ENCODE assay signal across 24 cellular contexts in genomic region chr16:27453476-27453825, GRCh38. TPM values are rescaled to one million over a fixed set of nuclear protein-coding genes. Genes with fewer than 3 reads are reported as not detected.
DNase-seq lines count a peak whose midpoint lies in the region; ATAC-seq, FAIRE-seq and TF ChIP-seq lines count a peak whose summit lies in the region.
"Had no signal": no experiment of that assay in that cellular context is flagged by ENCODE, and none has a peak within 500 bp of the region (broad histone marks: within the 10 kb centered on the region; RNA-seq: fewer than 3 reads in every experiment).

No MANE protein-coding gene starts in this region.

- H3K9me3 Mint-ChIP-seq in T-cell = no peaks in the 10 kb centered on the region
- H3K9me3 Mint-ChIP-seq in stimulated activated naive B cell treated with anti-CD40 and anti-IgM and Interleukin-4, amounts not matched to agents 10 μg/mL and 1 μg/mL and 100 μg/mL, for 72 hours = peaks cover 11 to 18% of the 10 kb centered on the region in 2 donors

- CTCF ChIA-PET in HepG2 (lab: Yijun Ruan, JAX; ENCODE audit: low intra/inter-chr PET ratio, low total read pairs) = no interaction called here
- CTCF ChIA-PET in T-cell (lab: Charles Lee) = no interaction called here
- CTCF ChIA-PET in K562 (lab: Yijun Ruan, JAX; ENCODE audit: low intra/inter-chr PET ratio) = interaction anchor here (0.9 kb wide), 1 partner anchor 299 kb away, joined by 3 read pairs; no protein-coding TSS in a partner anchor

- TF ChIP-seq CTCF in HepG2 (CRISPR knock-in tag; IDR thresholded peaks at IDR 0.05) (no peak), right lobe of liver (IDR thresholded peaks at IDR 0.05) (no peak), K562 (IDR thresholded peaks at IDR 0.05 in 2 of 3, conservative IDR thresholded peaks at IDR 0.05 in 1 of 3; ENCODE audit: insufficient read depth in 2 of 3, low read depth in 1 of 3, low read length in 3 of 3) (no peak)

- peaks cover 7% of the 10 kb centered on the region; the same call in 1 of the 2 replicates for H3K4me1 ChIP-seq in HepG2 (ENCODE audit: insufficient read depth, low read length)
- no peaks in the 10 kb centered on the region for H3K4me1 ChIP-seq in right lobe of liver
- peaks cover 0 to 9% of the 10 kb centered on the region in 2 experiments; a peak in 2 of 5 replicates for H3K4me1 ChIP-seq in K562 (replicated peaks in 1 of 2; ENCODE audit: control insufficient read depth in 2 of 2, insufficient read depth in 2 of 2, low read length in 2 of 2)
- H3K4me1 ChIP-seq: psoas muscle, uterus had no signal

- H3K79me2 ChIP-seq in HepG2 (ENCODE audit: insufficient read depth, low read length) = no peaks in the 10 kb centered on the region
- H3K79me2 ChIP-seq in K562 (ENCODE audit: control insufficient read depth, insufficient read depth, low read length) = no peaks in the 10 kb centered on the region
- H3K79me2 ChIP-seq: hepatocyte had no signal

- H3K4me3 Mint-ChIP-seq in T-cell = no peak overlapping the region
- H3K4me3 Mint-ChIP-seq in stimulated activated naive B cell treated with anti-CD40 and anti-IgM and Interleukin-4, amounts not matched to agents 10 μg/mL and 1 μg/mL and 100 μg/mL, for 72 hours = peak overlapping the region in 1 of 2 donors; percentile 60
- H3K4me3 Mint-ChIP-seq: WTC11 had no signal

- H3K9me1 ChIP-seq in K562 (ENCODE audit: control insufficient read depth, insufficient read depth, low read length) = no peaks in the 10 kb centered on the region

- TF ChIP-seq RAD21 in HepG2 (CRISPR knock-in tag; IDR thresholded peaks at IDR 0.05) (no peak), K562 (CRISPR knock-in tag; conservative IDR thresholded peaks at IDR 0.05 in 1 of 2, IDR thresholded peaks at IDR 0.05 in 1 of 2) (no peak)

- no peaks in the 10 kb centered on the region for H3K27me3 Mint-ChIP-seq in T-cell
- no peaks in the 10 kb centered on the region for H3K27me3 Mint-ChIP-seq in stimulated activated naive B cell treated with anti-CD40 and anti-IgM and Interleukin-4, amounts not matched to agents 10 μg/mL and 1 μg/mL and 100 μg/mL, for 72 hours
- H3K27me3 Mint-ChIP-seq: stimulated activated naive CD8-positive, alpha-beta T cell treated with anti-CD3 and anti-CD28 coated beads, Interleukin-15, amount 100 ng/mL, for 72 hours had no signal

- H4K20me1 ChIP-seq in HepG2 (ENCODE audit: insufficient read depth, low read length) (no peaks in the 10 kb centered on the region), K562 (replicated peaks; ENCODE audit: control insufficient read depth, insufficient read depth, low read length) (no peaks in the 10 kb centered on the region)

- no peaks in the 10 kb centered on the region for H3K36me3 ChIP-seq in HepG2 (replicated peaks in 1 of 2; ENCODE audit: control insufficient read depth in 1 of 2, insufficient read depth in 2 of 2, low read length in 2 of 2)
- no peaks in the 10 kb centered on the region for H3K36me3 ChIP-seq in right lobe of liver
- no peaks in the 10 kb centered on the region for H3K36me3 ChIP-seq in K562 (ENCODE audit: control insufficient read depth, insufficient read depth, low read length)
- H3K36me3 ChIP-seq: uterus had no signal

- H3K4me2 ChIP-seq in HepG2 (ENCODE audit: low read depth, low read length) (no peak overlapping the region), K562 (ENCODE audit: insufficient read depth, low read length) (no peak overlapping the region)
- H3K4me2 ChIP-seq: hepatocyte had no signal

- H3K36me3 Mint-ChIP-seq in T-cell = peaks cover 11% of the 10 kb centered on the region
- H3K36me3 Mint-ChIP-seq in stimulated activated naive B cell treated with anti-CD40 and anti-IgM and Interleukin-4, amounts not matched to agents 10 μg/mL and 1 μg/mL and 100 μg/mL, for 72 hours = peaks cover 43 to 56% of the 10 kb centered on the region in 2 donors
- H3K36me3 Mint-ChIP-seq: WTC11 had no signal

- WGBS in HepG2 (ENCODE audit: low lambda C conversion rate) = 71% methylated on average over 3 of the region's 3 CpGs
- WGBS in right lobe of liver (ENCODE audit: insufficient coverage, low coverage, low lambda C conversion rate, missing lambda C conversion rate) = 67% methylated on average over 2 of the region's 3 CpGs
- WGBS in K562 (ENCODE audit: insufficient coverage, low coverage, missing lambda C conversion rate) = 4% methylated on average over 3 of the region's 3 CpGs

- intact Hi-C loops in HepG2 (cut with micrococcal nuclease; ENCODE audit: unreplicated experiment) (no loop called here), right lobe of liver (cut with DNase I) (loop anchor here in 1 of 2 donors (10.0 kb wide), 1 partner anchor 229 kb away; no protein-coding TSS in a partner anchor), K562 (cut with micrococcal nuclease) (no loop called here)

- POLR2A ChIA-PET in HepG2 (lab: Yijun Ruan, JAX) (no interaction called here), T-cell (lab: Charles Lee) (interaction anchor here in 1 of 2 donors (0.6 kb wide), 1 partner anchor 1373 kb away, joined by 8 read pairs; no protein-coding TSS in a partner anchor), K562 (lab: Yijun Ruan, JAX) (interaction anchor here (1.2 kb wide), 1 partner anchor 16 kb away, joined by 3 read pairs; no protein-coding TSS in a partner anchor)

- peak overlapping the region; percentile 76 to 85 for H3K27ac Mint-ChIP-seq in T-cell
- H3K27ac Mint-ChIP-seq in stimulated activated naive B cell treated with anti-CD40 and anti-IgM and Interleukin-4, amounts not matched to agents 10 μg/mL and 1 μg/mL and 100 μg/mL, for 72 hours = peak overlapping the region; percentile 95
- H3K27ac Mint-ChIP-seq: WTC11 had no signal

- no peaks in the 10 kb centered on the region for H3K9me3 ChIP-seq in HepG2 (ENCODE audit: low read length)
- no peaks in the 10 kb centered on the region for H3K9me3 ChIP-seq in right lobe of liver
- H3K9me3 ChIP-seq in K562 (replicated peaks; ENCODE audit: control insufficient read depth, insufficient read depth, low read depth, low read length) = no peaks in the 10 kb centered on the region
- H3K9me3 ChIP-seq: body of pancreas, esophagus squamous epithelium, psoas muscle, uterus had no signal

- DNase-seq in HepG2 (ENCODE audit: low spot score) (no peak), right lobe of liver (no peak), T-cell (no peak), K562 (ENCODE audit: extremely low read depth in 1 of 4, low spot score in 3 of 4) (no peak)
- DNase-seq in stimulated activated naive B cell treated with anti-CD40 and anti-IgM and Interleukin-4, amounts not matched to agents 10 μg/mL and 1 μg/mL and 100 μg/mL, for 72 hours = no peak
- no peak for DNase-seq in stimulated activated naive CD4-positive, alpha-beta T cell treated with Interleukin-2 at 50 U/mL for 16 hours (lab: John Stamatoyannopoulos, UW)
- DNase-seq: activated T-cell treated with anti-CD3 and anti-CD28 coated beads, Interleukin-2, amount 50 U/mL, for 48 hours; body of pancreas; esophagus squamous epithelium; foreskin melanocyte; left colon; NCI-H1092 treated with DMSO at 0.1 percent for 48 hours; NCI-H187; NCI-H2171 treated with DMSO at 0.1 percent for 48 hours; PC-3; psoas muscle; stimulated activated CD4-positive, alpha-beta T cell treated with anti-CD3 and anti-CD28 coated beads, Interleukin-15, amount 100 ng/mL, for 24 hours; uterus had no signal

- no peak for TF ChIP-seq POLR2A in HepG2 (IDR thresholded peaks at IDR 0.05; ENCODE audit: insufficient read depth in 1 of 2, low read depth in 2 of 2, low read length in 2 of 2)
- no peak for TF ChIP-seq POLR2A in right lobe of liver (IDR thresholded peaks at IDR 0.05)
- no peak for TF ChIP-seq POLR2A in K562 (conservative IDR thresholded peaks at IDR 0.05)

- no peak for ATAC-seq in HepG2
- no peak for ATAC-seq in right lobe of liver
- ATAC-seq in T-cell (replicated peaks in 1 of 4) = no peak
- ATAC-seq in K562 = no peak
- ATAC-seq in stimulated activated naive B cell treated with anti-CD40 and anti-IgM and Interleukin-4, amounts not matched to agents 10 μg/mL and 1 μg/mL and 100 μg/mL, for 72 hours (replicated peaks) = no peak
- no peak for ATAC-seq in HG02973 (IDR thresholded peaks at IDR 0.05; ENCODE audit: unreplicated experiment)
- ATAC-seq: body of pancreas; left colon; PC-3; psoas muscle; stimulated activated naive CD8-positive, alpha-beta T cell treated with anti-CD3 and anti-CD28 coated beads, Interleukin-15, amount 100 ng/mL, for 72 hours; WTC11 had no signal

- TF ChIP-seq EP300 in HepG2 (IDR thresholded peaks at IDR 0.05; ENCODE audit: low read depth in 2 of 2, low read length in 2 of 2) (no peak), HepG2 (CRISPR knock-in tag; IDR thresholded peaks at IDR 0.05; ENCODE audit: borderline replicate concordance) (no peak), K562 (IDR thresholded peaks at IDR 0.05; ENCODE audit: low read length) (no peak)

- peaks cover 75 to 83% (median 78%) of the 10 kb centered on the region in 3 donors for H3K4me1 Mint-ChIP-seq in T-cell
- H3K4me1 Mint-ChIP-seq in stimulated activated naive B cell treated with anti-CD40 and anti-IgM and Interleukin-4, amounts not matched to agents 10 μg/mL and 1 μg/mL and 100 μg/mL, for 72 hours = peaks cover 74 to 95% of the 10 kb centered on the region in 2 donors
- H3K4me1 Mint-ChIP-seq: WTC11 had no signal

- H3K27me3 ChIP-seq in HepG2 (ENCODE audit: control insufficient read depth in 1 of 2, insufficient read depth in 2 of 2, low read length in 2 of 2) (peaks cover 4 to 35% of the 10 kb centered on the region in 2 experiments; a peak in 3 of 5 replicates), right lobe of liver (no peaks in the 10 kb centered on the region), K562 (ENCODE audit: control insufficient read depth in 2 of 2, insufficient read depth in 2 of 2, low read length in 2 of 2) (peaks cover 20 to 50% of the 10 kb centered on the region in 2 experiments; a peak in 4 of 5 replicates)
- H3K27me3 ChIP-seq: body of pancreas, hepatocyte had no signal

- H3K9ac ChIP-seq in HepG2 (ENCODE audit: insufficient read depth, low read depth, low read length) (no peak overlapping the region), K562 (ENCODE audit: insufficient read depth in 1 of 2, low read depth in 2 of 2, low read length in 2 of 2) (no peak overlapping the region)

- H2AFZ ChIP-seq in HepG2 (ENCODE audit: low read length) (no peak overlapping the region), K562 (ENCODE audit: low read depth, low read length) (no peak overlapping the region)
- H2AFZ ChIP-seq: hepatocyte had no signal

- in situ Hi-C loops in HepG2 (cut with HindIII; ENCODE audit: extremely low pct_ligation_motif_present, low pct_unique_long_range_greater_than_20kb) (loop anchor here (10.0 kb wide), 1 partner anchor 279 kb away; no protein-coding TSS in a partner anchor), K562 (cut with MboI) (loop anchor here (10.0 kb wide), 1 partner anchor 279 kb away; no protein-coding TSS in a partner anchor)

- H3K27ac ChIP-seq in HepG2 (ENCODE audit: extremely low read length, insufficient read depth, low read length) (no peak overlapping the region), right lobe of liver (no peak overlapping the region), K562 (ENCODE audit: extremely low read depth, low read depth, low read length) (no peak overlapping the region)
- H3K27ac ChIP-seq: body of pancreas, esophagus squamous epithelium, hepatocyte, psoas muscle, uterus had no signal

- no peak for FAIRE-seq in HepG2 (lab: Jason Lieb, UNC)
- FAIRE-seq in K562 (lab: Jason Lieb, UNC) = no peak
- FAIRE-seq: endometrium, H54 had no signal

- H3K4me3 ChIP-seq in HepG2 (replicated peaks in 1 of 3; ENCODE audit: insufficient read depth in 1 of 3, low read depth in 2 of 3, low read length in 3 of 3) (no peak overlapping the region), right lobe of liver (no peak overlapping the region), K562 (no peak overlapping the region)
- H3K4me3 ChIP-seq: body of pancreas, esophagus squamous epithelium, hepatocyte, psoas muscle, uterus had no signal

- BruUV-seq in HepG2 (replicated peaks; lab: Mats Ljungman, UMichigan) (no TSS peak), K562 (replicated peaks; lab: Mats Ljungman, UMichigan) (no TSS peak)

RNA-seq across cellular contexts. Expression of gene IL21R, which starts 51.5 kb away (rescaled TPM):
- 0.17 and 0.64 TPM in 2 replicates for total RNA-seq in HepG2 (2016; rRNA removed; fragmentation: Illumina TruSeq; extraction: Trizol)
- total RNA-seq in HepG2 (2016; cell fraction: cytosol; rRNA removed; fragmentation: Illumina TruSeq; extraction: Trizol; ENCODE audit: low read depth) = not detected in 2 replicates
- 0.22 and 0.43 TPM in 2 replicates for total RNA-seq in HepG2 (2016; cell fraction: insoluble cytoplasmic fraction; rRNA removed; fragmentation: Illumina TruSeq; extraction: Trizol)
- 0.22 and 0.45 TPM in 2 replicates for total RNA-seq in HepG2 (2016; cell fraction: membrane; rRNA removed; fragmentation: Illumina TruSeq; extraction: Trizol)
- 0.28 and 0.40 TPM in 2 replicates for total RNA-seq in HepG2 (2016; cell fraction: nucleus; rRNA removed; fragmentation: Illumina TruSeq; extraction: Trizol)
- polyA plus RNA-seq in HepG2 (2011; rRNA removed) = 0.49 and 1.6 TPM in 2 replicates
- polyA plus RNA-seq in HepG2 (2011; cell fraction: cytosol; rRNA removed) = 0.62 and 1.4 TPM in 2 replicates
- 0.34 and 1.6 TPM in 2 replicates for polyA plus RNA-seq in HepG2 (2011; cell fraction: nucleus; rRNA removed)
- polyA plus RNA-seq in HepG2 (2012) = 1.1 and 2.8 TPM in 2 replicates
- 0.07 and 0.09 TPM in 2 replicates for polyA plus RNA-seq in HepG2 (2016; cell fraction: cytosol; fragmentation: Illumina TruSeq; extraction: Trizol; ENCODE audit: low read depth)
- 0.14 and 0.21 TPM in 2 replicates for polyA plus RNA-seq in HepG2 (2016; cell fraction: insoluble cytoplasmic fraction; fragmentation: Illumina TruSeq; extraction: Trizol; ENCODE audit: low read depth)
- polyA plus RNA-seq in HepG2 (2016; cell fraction: membrane; fragmentation: Illumina TruSeq; extraction: Trizol; ENCODE audit: low read depth) = 0.06 and 0.12 TPM in 2 replicates
- 0.35 and 0.56 TPM in 2 replicates for polyA plus RNA-seq in HepG2 (2016; cell fraction: nucleus; fragmentation: Illumina TruSeq; extraction: Trizol; ENCODE audit: insufficient read depth, low read depth)
- polyA minus RNA-seq in HepG2 (2011; rRNA and poly(A)+ RNA removed; ENCODE audit: low replicate concordance) = 0.56 and 3.1 TPM in 2 replicates
- 0.88 and 1.1 TPM in 2 replicates for polyA minus RNA-seq in HepG2 (2011; cell fraction: cytosol; rRNA and poly(A)+ RNA removed)
- 0.26 and 0.87 TPM in 2 replicates for polyA minus RNA-seq in HepG2 (2011; cell fraction: nucleus; rRNA and poly(A)+ RNA removed)
- 1 to 10 TPM in 1 of 6 experiments, under 1 TPM in 5; 0.09 to 1.3 (median 0.31) TPM for total RNA-seq in right lobe of liver
- total RNA-seq in T-cell = 10 to 100 TPM; 35.6 to 44.3 (median 38.2) TPM
- total RNA-seq in K562 (2011; cell fraction: chromatin; rRNA removed; ENCODE audit: low replicate concordance) = 1.4 and 2.4 TPM in 2 replicates
- total RNA-seq in K562 (2011; cell fraction: nucleolus; rRNA removed) = 2.1 and 2.3 TPM in 2 replicates
- 1.6 and 2.1 TPM in 2 replicates for total RNA-seq in K562 (2011; cell fraction: nucleoplasm; rRNA removed)
- 0.14 and 0.33 TPM in 2 replicates for total RNA-seq in K562 (2014; rRNA removed)
- total RNA-seq in K562 (2014; rRNA removed; fragmentation: Illumina TruSeq; extraction: Trizol) = 0.22 TPM in 2 replicates
- 0.11 and 0.19 TPM in 2 replicates for total RNA-seq in K562 (2015; rRNA removed; fragmentation: Illumina TruSeq; extraction: Trizol)
- total RNA-seq in K562 (2021) = 0.29 and 0.51 TPM in 2 replicates
- 0.21 and 0.46 TPM in 2 replicates for polyA plus RNA-seq in K562 (2011; rRNA removed)
- polyA plus RNA-seq in K562 (2011; cell fraction: cytosol; rRNA removed) = 0.15 and 0.58 TPM in 2 replicates
- 0.27 and 0.67 TPM in 2 replicates for polyA plus RNA-seq in K562 (2011; cell fraction: nucleus; rRNA removed)
- 0.42 and 3.6 TPM in 2 replicates for polyA plus RNA-seq in K562 (2012)
- 0.34 and 0.46 TPM in 2 replicates for polyA plus RNA-seq in K562 (2014; fragmentation: Illumina TruSeq; extraction: Trizol)
- under 1 TPM in 1 of 2 experiments, not detected in 1; 0.04 TPM for polyA plus RNA-seq in K562 (2014; fragmentation: Nextera tagmentation; extraction: Ambion mirVana)
- polyA plus RNA-seq in K562 (2014; rRNA removed) = 0.15 and 0.62 TPM in 2 replicates
- 0.63 and 0.74 TPM in 2 replicates for polyA minus RNA-seq in K562 (2011; rRNA and poly(A)+ RNA removed)
- polyA minus RNA-seq in K562 (2011; cell fraction: cytosol; rRNA and poly(A)+ RNA removed) = 0.38 TPM in 1 of 2 replicates, not detected in the other
- polyA minus RNA-seq in K562 (2011; cell fraction: nucleus; rRNA and poly(A)+ RNA removed) = 0.44 and 0.94 TPM in 2 replicates
- polyA plus RNA-seq: hepatocyte had no signal

Comparison
In these comparisons a context has a peak if more than half of its experiments do, and no peak if none do; other contexts are left out.
1. RNA of gene IL21R, which starts 51.5 kb away (total RNA-seq): 35.6 to 44.3 TPM in T-cell; 0.17 to 0.64 TPM in HepG2, 0.09 to 1.3 TPM in right lobe of liver and 0.11 to 2.4 TPM in K562; every median in the first group is over 10 times any median in the second.
2. Of the 241 proteins assayed by ChIP-seq in both HepG2 and K562: peak only in HepG2: none; only in K562: none; in both: ZNF12; in neither: 240.